In genomic region chr17:42072323-42073187, GRCh38 we compare ENCODE assay signal across 11 cellular contexts. TPM values are rescaled to one million over a fixed set of nuclear protein-coding genes. Genes with fewer than 3 reads are reported as not detected.
A peak's percentile ranks its signal among the peaks of the same experiment; 100 is the strongest.
DNase-seq lines count a peak whose midpoint lies in the region; ATAC-seq and TF ChIP-seq lines count a peak whose summit lies in the region.
"Had no signal": no experiment of that assay in that cellular context is flagged by ENCODE, and none has a peak within 500 bp of the region (broad histone marks: within the 10 kb centered on the region; RNA-seq: fewer than 3 reads in every experiment).

No MANE protein-coding gene starts in this region.

- H3K36me3 ChIP-seq in WERI-Rb-1 (no peaks in the 10 kb centered on the region), Karpas-422 (ENCODE audit: insufficient read depth, low read length) (no peaks in the 10 kb centered on the region)

- H3K27ac ChIP-seq in WERI-Rb-1 = no peak overlapping the region
- H3K27ac ChIP-seq in Karpas-422 (ENCODE audit: low read length) = no peak overlapping the region
- H3K27ac ChIP-seq: C4-2B had no signal

- H3K4me2 ChIP-seq in Karpas-422 (ENCODE audit: low read depth, low read length, poor library complexity, severe bottlenecking) = no peak overlapping the region

- no peaks in the 10 kb centered on the region for H3K9me2 ChIP-seq in Karpas-422 (replicated peaks; ENCODE audit: insufficient read depth, low read length)

- H3K4me3 ChIP-seq in WERI-Rb-1 (ENCODE audit: low read depth, low read length) = peak overlapping the region; percentile 54
- H3K4me3 ChIP-seq in iPS-11a (ENCODE audit: low read depth, low read length) = peak overlapping the region; percentile 43
- no peak overlapping the region for H3K4me3 ChIP-seq in Karpas-422 (ENCODE audit: low read length)

- H3K79me2 ChIP-seq in Karpas-422 (ENCODE audit: low read length) = no peaks in the 10 kb centered on the region

- H3K27me3 ChIP-seq in WERI-Rb-1 (ENCODE audit: insufficient read depth, low read depth, severe bottlenecking) (no peaks in the 10 kb centered on the region), Karpas-422 (ENCODE audit: low read length) (no peaks in the 10 kb centered on the region)

- DNase-seq in SIG-M5 treated with dmso at 0.1 percent for 504 hours (lab: John Stamatoyannopoulos, UW; ENCODE audit: unreplicated experiment) (peak; percentile 41), SIG-M5 (lab: John Stamatoyannopoulos, UW) (no peak), WERI-Rb-1 (peak; percentile 66), GF-D8 (lab: John Stamatoyannopoulos, UW) (no peak), Karpas-422 (no peak)
- DNase-seq in stimulated activated naive CD8-positive, alpha-beta T cell treated with anti-CD3 and anti-CD28 coated beads, Interleukin-15, Interleukin-2, amounts not matched to agents 100 U/mL and 50 U/mL, for 24 hours = peak; percentile 22
- no peak for DNase-seq in effector CD4-positive, alpha-beta T cell
- DNase-seq: activated CD4-positive, alpha-beta T cell treated with anti-CD3 and anti-CD28 coated beads, Interleukin-2, amount 10 ng/mL, durations not matched to agents 7 days and 5 days had no signal

- ATAC-seq in stimulated activated naive CD8-positive, alpha-beta T cell treated with anti-CD3 and anti-CD28 coated beads, Interleukin-15, Interleukin-2, amounts not matched to agents 100 U/mL and 50 U/mL, for 24 hours = no peak

- H3K9me3 ChIP-seq in WERI-Rb-1 (ENCODE audit: severe bottlenecking) = no peaks in the 10 kb centered on the region
- no peaks in the 10 kb centered on the region for H3K9me3 ChIP-seq in Karpas-422 (ENCODE audit: low read length)

- TF ChIP-seq CTCF in WERI-Rb-1 (IDR thresholded peaks at IDR 0.05; ENCODE audit: low read depth, low read length) = 0 out of 2 replicates have a peak, but pooled peaks have one; percentile 11

- no peak overlapping the region for H3K9ac ChIP-seq in Karpas-422 (ENCODE audit: low read length)

- no peaks in the 10 kb centered on the region for H3K4me1 ChIP-seq in Karpas-422 (ENCODE audit: low read length)

- H2AFZ ChIP-seq in Karpas-422 (ENCODE audit: low read length) = no peak overlapping the region

- H4K20me1 ChIP-seq in Karpas-422 (ENCODE audit: insufficient read depth, low read depth, low read length) = no peaks in the 10 kb centered on the region

RNA-seq across cellular contexts. Expression of gene C17orf113, which starts 22.2 kb away (rescaled TPM):
- total RNA-seq in Karpas-422 (2014; rRNA removed; shearing (Covaris generic); ENCODE audit: low replicate concordance) = not detected in 2 replicates

RNA-seq across cellular contexts. Expression of gene ZNF385C, which starts 25.7 kb away (rescaled TPM):
- total RNA-seq in Karpas-422 (2014; rRNA removed; shearing (Covaris generic); ENCODE audit: low replicate concordance) = not detected in 2 replicates
- total RNA-seq: activated CD4-positive, alpha-beta T cell treated with anti-CD3 and anti-CD28 coated beads, Interleukin-2, amount 10 ng/mL, durations not matched to agents 7 days and 5 days had no signal

RNA-seq across cellular contexts. Expression of gene DHX58, which starts 40.0 kb away (rescaled TPM):
- total RNA-seq in Karpas-422 (2014; rRNA removed; shearing (Covaris generic); ENCODE audit: low replicate concordance) = 12.6 and 20.3 TPM in 2 replicates

RNA-seq across cellular contexts. Expression of gene KAT2A, which starts 48.6 kb away (rescaled TPM):
- total RNA-seq in Karpas-422 (2014; rRNA removed; shearing (Covaris generic); ENCODE audit: low replicate concordance) = 26.7 and 34.6 TPM in 2 replicates

RNA-seq across cellular contexts. Expression of gene HSPB9, which starts 50.0 kb away (rescaled TPM):
- total RNA-seq in Karpas-422 (2014; rRNA removed; shearing (Covaris generic); ENCODE audit: low replicate concordance) = 0.29 and 0.37 TPM in 2 replicates
- total RNA-seq: activated CD4-positive, alpha-beta T cell treated with anti-CD3 and anti-CD28 coated beads, Interleukin-2, amount 10 ng/mL, durations not matched to agents 7 days and 5 days; subcutaneous adipose tissue had no signal

Comparison
In these comparisons a context has a peak if more than half of its experiments do, and no peak if none do; other contexts are left out.
1. DNase-seq: peak in SIG-M5 treated with dmso at 0.1 percent for 504 hours (single experiment), WERI-Rb-1 (single experiment) and stimulated activated naive CD8-positive, alpha-beta T cell treated with anti-CD3 and anti-CD28 coated beads, Interleukin-15, Interleukin-2, amounts not matched to agents 100 U/mL and 50 U/mL, for 24 hours (single experiment); none in SIG-M5 (single experiment), GF-D8 (single experiment), Karpas-422 (single experiment) and effector CD4-positive, alpha-beta T cell (single experiment).